ENCODE assay signal across 27 cellular contexts in the genomic region with DNA sequence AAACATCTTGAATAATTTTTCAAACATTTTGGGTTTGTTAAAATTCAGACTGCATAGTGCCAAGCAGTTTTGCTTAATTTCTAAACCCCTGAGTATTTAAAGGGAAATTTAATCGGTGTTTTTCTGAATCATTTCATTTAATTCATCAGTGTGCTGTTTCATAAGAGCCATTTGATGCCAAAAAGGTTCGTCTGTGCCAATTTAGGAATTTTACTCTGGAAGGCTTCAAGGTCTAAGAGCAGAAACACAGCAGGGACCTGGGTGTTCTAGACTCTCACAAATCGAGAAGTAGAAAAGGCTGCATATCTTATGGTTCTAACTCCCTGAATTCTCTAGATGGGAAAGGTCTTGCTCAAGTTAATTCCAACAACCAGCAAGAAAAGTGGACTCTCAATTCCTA.
DNase-seq lines count a peak whose midpoint lies in the region; ATAC-seq and TF ChIP-seq lines count a peak whose summit lies in the region.
"Had no signal": no experiment of that assay in that cellular context is flagged by ENCODE, and none has a peak within 500 bp of the region (broad histone marks: within the 10 kb centered on the region; RNA-seq: fewer than 3 reads in every experiment).

No MANE protein-coding gene starts in this region.

- H3K36me3 ChIP-seq in lower lobe of right lung (no peaks in the 10 kb centered on the region), stomach (no peaks in the 10 kb centered on the region)
- H3K36me3 ChIP-seq: BLaER1, right lobe of liver had no signal

- H3K27ac ChIP-seq in lower lobe of right lung (peak overlapping the region; percentile 56), stomach (peak overlapping the region in 3 of 5 donors; percentile 28 to 62 (median 39))
- H3K27ac ChIP-seq: BLaER1, dorsolateral prefrontal cortex, epithelial cell of prostate, KMS-11, right lobe of liver had no signal

- intact Hi-C loops in lower lobe of right lung (cut with DNase I) (no loop called here), stomach (cut with DNase I; ENCODE audit: low total_unique reads) (no loop called here)

- no peak for TF ChIP-seq EP300 in stomach (IDR thresholded peaks at IDR 0.05)

- 66 to 81% (median 76%) methylated on average over 3 of the region's 3 CpGs for WGBS in stomach, 5 donors

- peak; percentile 39 for DNase-seq in AG10803 (ENCODE audit: low read depth)
- peak; percentile 76 for DNase-seq in fibroblast of gingiva (ENCODE audit: low read depth)
- no peak for DNase-seq in lower lobe of right lung
- no peak for DNase-seq in stomach
- no peak for DNase-seq in GM03348 (ENCODE audit: low spot score)
- DNase-seq in nephron progenitor cell = no peak
- DNase-seq in stimulated activated CD4-positive, alpha-beta T cell treated with anti-CD3 and anti-CD28 coated beads, Interleukin-12 subunit alpha, Interleukin-12 subunit beta, amount 100 ng/mL, for 4 hours = no peak
- DNase-seq: activated CD8-positive, alpha-beta T cell treated with anti-CD3 and anti-CD28 coated beads for 36 hours; activated T-cell treated with anti-CD3 and anti-CD28 coated beads, Interleukin-2, amount 50 U/mL, for 1 hour; central memory CD4-positive, alpha-beta T cell; COR-L47; DMS79 treated with DMSO at 0.1 percent for 48 hours; dorsolateral prefrontal cortex; HFFc6; MV-4-11; naive thymus-derived CD4-positive, alpha-beta T cell; NCI-H1694; NCI-H748 treated with DMSO at 0.1 percent for 48 hours; right lobe of liver; stimulated activated CD4-positive, alpha-beta T cell treated with anti-CD3 and anti-CD28 coated beads, Interleukin-2, amount 100 ng/mL, for 24 hours; T1000 had no signal

- H3K27ac Mint-ChIP-seq in nephron progenitor cell = no peak overlapping the region
- H3K27ac Mint-ChIP-seq: activated CD8-positive, alpha-beta T cell treated with anti-CD3 and anti-CD28 coated beads for 36 hours; HFFc6; naive thymus-derived CD4-positive, alpha-beta T cell; stimulated activated effector memory CD8-positive, alpha-beta T cell treated with anti-CD3 and anti-CD28 coated beads, Interleukin-12 subunit alpha, Interleukin-12 subunit beta, amount 100 ng/mL, for 72 hours had no signal

- no peak for TF ChIP-seq CTCF in AG10803 (conservative IDR thresholded peaks at IDR 0.05; ENCODE audit: low read length)
- no peak for TF ChIP-seq CTCF in lower lobe of right lung (IDR thresholded peaks at IDR 0.05)
- TF ChIP-seq CTCF in stomach (IDR thresholded peaks at IDR 0.05) = no peak
- TF ChIP-seq CTCF in nephron progenitor cell (IDR thresholded peaks at IDR 0.05) = no peak

- no peak overlapping the region for H3K4me3 Mint-ChIP-seq in nephron progenitor cell
- H3K4me3 Mint-ChIP-seq: activated CD8-positive, alpha-beta T cell treated with anti-CD3 and anti-CD28 coated beads for 36 hours; HFFc6; naive thymus-derived CD4-positive, alpha-beta T cell; stimulated activated effector memory CD8-positive, alpha-beta T cell treated with anti-CD3 and anti-CD28 coated beads, Interleukin-12 subunit alpha, Interleukin-12 subunit beta, amount 100 ng/mL, for 72 hours had no signal

- peaks cover 11% of the 10 kb centered on the region for H3K36me3 Mint-ChIP-seq in nephron progenitor cell (ENCODE audit: low read depth)
- H3K36me3 Mint-ChIP-seq: stimulated activated effector memory CD8-positive, alpha-beta T cell treated with anti-CD3 and anti-CD28 coated beads, Interleukin-12 subunit alpha, Interleukin-12 subunit beta, amount 100 ng/mL, for 72 hours had no signal

- H3K4me3 ChIP-seq in AG10803 (ENCODE audit: low read length) = no peak overlapping the region
- H3K4me3 ChIP-seq in lower lobe of right lung = no peak overlapping the region
- no peak overlapping the region for H3K4me3 ChIP-seq in stomach
- H3K4me3 ChIP-seq: BLaER1, dorsolateral prefrontal cortex, GM12878, right lobe of liver had no signal

- H3K4me1 Mint-ChIP-seq in nephron progenitor cell = peaks cover 33% of the 10 kb centered on the region

- no peak for TF ChIP-seq POLR2A in stomach (IDR thresholded peaks at IDR 0.05)

- H3K27me3 Mint-ChIP-seq in nephron progenitor cell (ENCODE audit: low read depth, poor library complexity) = no peaks in the 10 kb centered on the region
- H3K27me3 Mint-ChIP-seq: activated CD8-positive, alpha-beta T cell treated with anti-CD3 and anti-CD28 coated beads for 36 hours; naive thymus-derived CD4-positive, alpha-beta T cell had no signal

- H3K9me3 Mint-ChIP-seq in nephron progenitor cell = peaks cover 17% of the 10 kb centered on the region
- H3K9me3 Mint-ChIP-seq: HFFc6; stimulated activated effector memory CD8-positive, alpha-beta T cell treated with anti-CD3 and anti-CD28 coated beads, Interleukin-12 subunit alpha, Interleukin-12 subunit beta, amount 100 ng/mL, for 72 hours had no signal

- ATAC-seq in lower lobe of right lung = no peak
- no peak for ATAC-seq in GM21390 (IDR thresholded peaks at IDR 0.05; ENCODE audit: unreplicated experiment)
- ATAC-seq: activated CD8-positive, alpha-beta T cell treated with anti-CD3 and anti-CD28 coated beads for 36 hours; GM12878; naive thymus-derived CD4-positive, alpha-beta T cell; stimulated activated effector memory CD8-positive, alpha-beta T cell treated with anti-CD3 and anti-CD28 coated beads, Interleukin-12 subunit alpha, Interleukin-12 subunit beta, amount 100 ng/mL, for 72 hours had no signal

- no peaks in the 10 kb centered on the region for H3K9me3 ChIP-seq in lower lobe of right lung
- peaks cover 0 to 6% (median 0%) of the 10 kb centered on the region in 4 donors for H3K9me3 ChIP-seq in stomach
- H3K9me3 ChIP-seq: BLaER1, right lobe of liver had no signal

- H3K4me1 ChIP-seq in lower lobe of right lung (peaks cover 9% of the 10 kb centered on the region), stomach (peaks cover 0 to 23% (median 6%) of the 10 kb centered on the region in 4 donors)

- H3K27me3 ChIP-seq in lower lobe of right lung (ENCODE audit: low read depth) (no peaks in the 10 kb centered on the region), stomach (no peaks in the 10 kb centered on the region)
- H3K27me3 ChIP-seq: BLaER1, dorsolateral prefrontal cortex, right lobe of liver had no signal

Comparison
In these comparisons a context has a peak if more than half of its experiments do, and no peak if none do; other contexts are left out.
1. DNase-seq: peak in AG10803 (single experiment) and fibroblast of gingiva (single experiment); none in lower lobe of right lung (single experiment), stomach (single experiment), GM03348 (single experiment), nephron progenitor cell (single experiment) and stimulated activated CD4-positive, alpha-beta T cell treated with anti-CD3 and anti-CD28 coated beads, Interleukin-12 subunit alpha, Interleukin-12 subunit beta, amount 100 ng/mL, for 4 hours (single experiment).